ENCODE assay signal across 9 cellular contexts in genomic region chr9:71795097-71795807, GRCh38. TPM values are rescaled to one million over a fixed set of nuclear protein-coding genes. Genes with fewer than 3 reads are reported as not detected.
DNase-seq lines count a peak whose midpoint lies in the region; ATAC-seq and TF ChIP-seq lines count a peak whose summit lies in the region.
"Had no signal": no experiment of that assay in that cellular context is flagged by ENCODE, and none has a peak within 500 bp of the region (broad histone marks: within the 10 kb centered on the region; RNA-seq: fewer than 3 reads in every experiment).

No MANE protein-coding gene starts in this region.

- H3K9ac ChIP-seq in colonic mucosa (ENCODE audit: low read depth in 2 of 2, low read length in 2 of 2): no peak overlapping the region

- peak; percentile 76 for ATAC-seq in GM19463 (IDR thresholded peaks at IDR 0.05; ENCODE audit: unreplicated experiment)
- peak; percentile 86 for ATAC-seq in HG03280 (IDR thresholded peaks at IDR 0.05; ENCODE audit: unreplicated experiment)

- H3K4me1 ChIP-seq in colonic mucosa: peaks cover 4% of the 10 kb centered on the region

- peak overlapping the region; percentile 6 for H3K27ac ChIP-seq in colonic mucosa

- H3K4me3 ChIP-seq in colonic mucosa: no peak overlapping the region

- DNase-seq in GM10266 (ENCODE audit: extremely low spot score) (peak; percentile 41), colonic mucosa (no peak), Ammon's horn (ENCODE audit: low spot score) (no peak), activated gamma-delta T cell (lab: John Stamatoyannopoulos, UW) (no peak), NCI-H2227 (lab: John Stamatoyannopoulos, UW; ENCODE audit: unreplicated experiment) (no peak), T1000 (lab: John Stamatoyannopoulos, UW) (no peak)
- DNase-seq: RPMI8226 had no signal

- intact Hi-C loops in colonic mucosa (cut with DNase I): no loop called here

- no peaks in the 10 kb centered on the region for H3K36me3 ChIP-seq in colonic mucosa

- TF ChIP-seq CTCF in GM10266 (IDR thresholded peaks at IDR 0.05; ENCODE audit: control insufficient read depth, insufficient read depth, low read depth, missing control alignments) (no peak), colonic mucosa (IDR thresholded peaks at IDR 0.05) (no peak)

- H3K9me3 ChIP-seq in colonic mucosa: no peaks in the 10 kb centered on the region

- H3K27me3 ChIP-seq in colonic mucosa: no peaks in the 10 kb centered on the region

RNA-seq across cellular contexts. Expression of gene CEMIP2, which starts 26.9 kb away (rescaled TPM):
- 100 to 1,000 TPM in 1 of 2 donors, 10 to 100 TPM in 1; 72.7 to 111 TPM for total RNA-seq in colonic mucosa
